Comparison of ENCODE assay signal across 29 cellular contexts in the genomic region with DNA sequence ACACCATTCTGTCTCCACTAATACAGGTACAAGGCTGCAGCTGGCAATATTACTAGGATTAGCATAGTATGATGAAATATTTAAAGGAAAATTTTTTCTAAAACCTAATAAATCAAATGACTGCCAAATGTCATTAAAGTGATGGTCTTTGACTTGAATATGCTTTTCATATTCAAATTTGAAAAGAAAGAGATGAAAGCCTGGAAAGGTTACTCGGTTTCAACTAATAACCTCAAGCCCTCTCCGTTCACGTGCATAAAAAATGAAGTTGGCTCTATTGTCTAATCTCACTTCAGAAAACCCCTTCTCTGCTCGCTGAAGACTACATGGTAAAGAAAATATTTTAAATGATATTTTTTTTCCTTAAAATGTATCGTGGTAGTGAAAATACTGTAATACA.
"Had no signal": no experiment of that assay in that cellular context is flagged by ENCODE, and none has a peak within 500 bp of the region (broad histone marks: within the 10 kb centered on the region; RNA-seq: fewer than 3 reads in every experiment).

No MANE protein-coding gene starts in this region.

- H3K4me1 ChIP-seq: adrenal gland, breast epithelium had no signal

- H3K9me3 ChIP-seq: adrenal gland, body of pancreas, breast epithelium had no signal

- H3K27ac ChIP-seq: adrenal gland, body of pancreas, brain microvascular endothelial cell, breast epithelium, VCaP had no signal

- H3K36me3 ChIP-seq: adrenal gland, brain microvascular endothelial cell, breast epithelium had no signal

- DNase-seq: activated B cell treated with CpG ODN at 0.5 μM for 24 hours; activated CD4-positive, alpha-beta memory T cell treated with anti-CD3 and anti-CD28 coated beads for 36 hours; activated CD4-positive, alpha-beta T cell treated with anti-CD3 and anti-CD28 coated beads for 4 hours; activated CD4-positive, alpha-beta T cell treated with anti-CD3 and anti-CD28 coated beads, Interleukin-2, amount 10 ng/mL, durations not matched to agents 24 days and 14 days; activated CD4-positive, alpha-beta T cell treated with anti-CD3 and anti-CD28 coated beads, Interleukin-2, amount 50 U/mL, for 1 hour; activated CD4-positive, alpha-beta T cell treated with anti-CD3 and anti-CD28 coated beads, Interleukin-2, amount 50 U/mL, for 4 hours; activated CD4-positive, CD25-positive, alpha-beta regulatory T cell treated with anti-CD3 and anti-CD28 coated beads, Interleukin-2, amount 50 U/mL, for 72 hours; activated CD8-positive, alpha-beta memory T cell treated with anti-CD3 and anti-CD28 coated beads, Interleukin-2, amount 50 U/mL, for 4 hours; activated CD8-positive, alpha-beta T cell treated with anti-CD3 and anti-CD28 coated beads for 36 hours; activated effector memory CD4-positive, alpha-beta T cell treated with anti-CD3 and anti-CD28 coated beads, Interleukin-2, amount 50 U/mL, for 16 hours; activated gamma-delta T cell treated with Interleukin-2 at 50 U/mL for 16 hours; activated naive CD4-positive, alpha-beta T cell; activated naive CD4-positive, alpha-beta T cell treated with anti-CD3 and anti-CD28 coated beads for 36 hours; activated naive CD4-positive, alpha-beta T cell treated with anti-CD3 and anti-CD28 coated beads, Interleukin-2, amount 50 U/mL, for 16 hours; activated naive CD8-positive, alpha-beta T cell treated with anti-CD3 and anti-CD28 coated beads for 36 hours; activated T-cell treated with anti-CD3 and anti-CD28 coated beads for 4 hours; activated T-cell treated with anti-CD3 and anti-CD28 coated beads, Interleukin-2, amount 50 U/mL, for 1 hour; activated T-cell treated with anti-CD3 and anti-CD28 coated beads, Interleukin-2, amount 50 U/mL, for 4 hours; activated T-cell treated with anti-CD3 and anti-CD28 coated beads, Interleukin-2, amount 50 U/mL, for 72 hours; adrenal gland; amniotic stem cell; aorta; body of pancreas; brain microvascular endothelial cell; central memory CD4-positive, alpha-beta T cell; T-helper 2 cell; T-helper 9 cell had no signal

- H3K27me3 ChIP-seq: adrenal gland, body of pancreas, brain microvascular endothelial cell, breast epithelium had no signal

- H3K4me3 ChIP-seq: adrenal gland, body of pancreas, breast epithelium had no signal
